ENCODE assay signal across 1 cellular context in the genomic region with DNA sequence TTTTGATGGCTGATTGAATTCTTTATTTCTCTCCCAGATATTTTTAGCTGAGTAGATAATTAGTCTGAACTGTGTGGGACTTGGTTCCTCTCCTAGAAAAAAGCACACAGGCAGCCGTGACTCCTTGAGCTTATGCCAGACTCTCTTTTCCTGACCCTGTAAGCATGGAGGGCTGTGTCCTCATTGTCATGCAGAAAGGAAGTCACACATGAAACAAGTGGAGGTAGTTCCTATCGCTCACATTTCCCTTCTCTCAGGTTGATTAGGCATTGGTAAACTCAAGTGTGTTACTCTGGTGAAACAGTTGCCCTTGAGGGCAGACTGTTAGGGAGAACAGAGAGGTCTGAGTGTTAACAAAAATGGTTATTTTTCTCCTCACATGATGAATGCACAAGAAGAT.
TF ChIP-seq lines count a peak whose summit lies in the region.

No MANE protein-coding gene starts in this region.

TF ChIP-seq in H1, 55 proteins besides CTCF, POLR2A, EP300 and RAD21:
- TF ChIP-seq ZNF274 (IDR thresholded peaks at IDR 0.05; ENCODE audit: borderline replicate concordance, extremely low read depth, low read length) (no peak), KDM5A (IDR thresholded peaks at IDR 0.05; ENCODE audit: low read length) (no peak), POU5F1 (IDR thresholded peaks at IDR 0.05; ENCODE audit: low read depth, low read length) (peak; percentile 90)
